In genomic region chr2:63789318-63790051, GRCh38 we compare ENCODE assay signal across 20 cellular contexts. TPM values are rescaled to one million over a fixed set of nuclear protein-coding genes. Genes with fewer than 3 reads are reported as not detected.
DNase-seq lines count a peak whose midpoint lies in the region; ATAC-seq and TF ChIP-seq lines count a peak whose summit lies in the region.
"Had no signal": no experiment of that assay in that cellular context is flagged by ENCODE, and none has a peak within 500 bp of the region (broad histone marks: within the 10 kb centered on the region; RNA-seq: fewer than 3 reads in every experiment).

No MANE protein-coding gene starts in this region.

- H3K27me3 Mint-ChIP-seq in GM23338 (ENCODE audit: insufficient read depth, low read depth, poor library complexity): peaks cover 1% of the 10 kb centered on the region
- H3K27me3 Mint-ChIP-seq in WTC11 (ENCODE audit: low read depth): no peaks in the 10 kb centered on the region; the same call in 1 of the 2 replicates

- ATAC-seq in GM23338 (peak; percentile 78), WTC11 (peak; percentile 65)

- peaks cover 5% of the 10 kb centered on the region; the same call in 2 of the 3 replicates for H3K36me3 Mint-ChIP-seq in GM23338 (ENCODE audit: low read depth)
- H3K36me3 Mint-ChIP-seq in WTC11: no peaks in the 10 kb centered on the region

- H3K27ac Mint-ChIP-seq in GM23338 (peak overlapping the region; percentile 77), WTC11 (no peak overlapping the region; the same call in 1 of the 2 replicates)
- H3K27ac Mint-ChIP-seq: activated T-helper 2 cell treated with anti-CD3 and anti-CD28 coated beads, Interferon-gamma antibody, Interleukin-2, Interleukin-4, amounts not matched to agents 10 μg/mL and 5 μg/mL and 100 μg/mL, durations not matched to agents 14 hours and 24 hours and 36 hours had no signal

- H3K36me3 ChIP-seq in GM23338 (ENCODE audit: insufficient read depth): no peaks in the 10 kb centered on the region
- peaks cover 0 to 3% (median 0%) of the 10 kb centered on the region in 5 donors for H3K36me3 ChIP-seq in subcutaneous abdominal adipose tissue (ENCODE audit: control insufficient read depth in 5 of 5, insufficient read depth in 5 of 5, low read length in 5 of 5)
- H3K36me3 ChIP-seq: heart right ventricle, sigmoid colon, transverse colon, WERI-Rb-1 had no signal

- no peak overlapping the region for H3K4me2 ChIP-seq in GM23338

- 0 out of 2 replicates have a peak, but pooled peaks cover 3% of the 10 kb centered on the region for H3K9me2 ChIP-seq in GM23338 (ENCODE audit: insufficient read depth)

- H3K9me3 Mint-ChIP-seq in GM23338 (no peaks in the 10 kb centered on the region), WTC11 (peaks cover 7% of the 10 kb centered on the region; the same call in 1 of the 2 replicates)
- H3K9me3 Mint-ChIP-seq: activated T-helper 2 cell treated with anti-CD3 and anti-CD28 coated beads, Interferon-gamma antibody, Interleukin-2, Interleukin-4, amounts not matched to agents 10 μg/mL and 5 μg/mL and 100 μg/mL, durations not matched to agents 14 hours and 24 hours and 36 hours had no signal

- H3F3A ChIP-seq in GM23338 (replicated peaks; ENCODE audit: low read depth): no peaks in the 10 kb centered on the region

- POLR2A ChIA-PET in WTC11 (lab: Charles Lee): no interaction called here

- H3K4me1 ChIP-seq in GM23338 (ENCODE audit: insufficient read depth) (peaks cover 23% of the 10 kb centered on the region), subcutaneous abdominal adipose tissue (ENCODE audit: control insufficient read depth in 5 of 5, insufficient read depth in 5 of 5, low read length in 5 of 5) (peaks cover 0 to 35% (median 11%) of the 10 kb centered on the region in 5 donors)

- no peak overlapping the region for H2AFZ ChIP-seq in GM23338

- H3K27me3 ChIP-seq in GM23338 (ENCODE audit: insufficient read depth): no peaks in the 10 kb centered on the region
- H3K27me3 ChIP-seq in subcutaneous abdominal adipose tissue (ENCODE audit: control insufficient read depth in 5 of 5, insufficient read depth in 4 of 5, low read length in 5 of 5): no peaks in the 10 kb centered on the region
- H3K27me3 ChIP-seq: heart right ventricle, sigmoid colon, transverse colon had no signal

- no peaks in the 10 kb centered on the region for H3K9me3 ChIP-seq in subcutaneous abdominal adipose tissue (ENCODE audit: control insufficient read depth in 5 of 5, low read length in 5 of 5)
- H3K9me3 ChIP-seq: heart right ventricle, sigmoid colon, transverse colon had no signal

- no peak for TF ChIP-seq CTCF in GM23338 (conservative IDR thresholded peaks at IDR 0.05; ENCODE audit: low read depth in 2 of 2)
- no peak for TF ChIP-seq CTCF in WTC11 (IDR thresholded peaks at IDR 0.05)
- peak; percentile 20 for TF ChIP-seq CTCF in fibroblast of the aortic adventitia (IDR thresholded peaks at IDR 0.05; ENCODE audit: insufficient read depth, low read length)

- CTCF ChIA-PET in WTC11 (lab: Charles Lee): no interaction called here

- H3K9ac ChIP-seq in subcutaneous abdominal adipose tissue (ENCODE audit: low read length in 5 of 5): peak overlapping the region in 3 of 5 donors; percentile 7 to 60 (median 56)

- H4K20me1 ChIP-seq in GM23338 (replicated peaks; ENCODE audit: insufficient read depth): no peaks in the 10 kb centered on the region

- H3K27ac ChIP-seq in GM23338 (ENCODE audit: low read depth) (no peak overlapping the region), subcutaneous abdominal adipose tissue (ENCODE audit: low read depth, low read length) (peak overlapping the region; percentile 81)
- H3K27ac ChIP-seq: C4-2B, transverse colon, WERI-Rb-1 had no signal

- DNase-seq in GM23338 (ENCODE audit: low spot score): no peak
- DNase-seq in WTC11 (ENCODE audit: low spot score): no peak
- peak; percentile 84 for DNase-seq in fibroblast of the aortic adventitia (ENCODE audit: low read depth)
- no peak for DNase-seq in NCI-H2107 (lab: John Stamatoyannopoulos, UW)
- no peak for DNase-seq in SHP77 (lab: John Stamatoyannopoulos, UW)
- no peak for DNase-seq in stimulated activated CD4-positive, alpha-beta T cell treated with anti-CD3 and anti-CD28 coated beads, Interleukin-4, amount 100 ng/mL, for 1 hour
- DNase-seq: dermis blood vessel endothelial cell; heart right ventricle; KBM-7; midbrain; NCI-H1092; NCI-H82; RPMI8226; sigmoid colon; stimulated activated CD4-positive, alpha-beta T cell treated with anti-CD3 and anti-CD28 coated beads, Interleukin-4, amount 100 ng/mL, for 4 hours; transverse colon; WERI-Rb-1 had no signal

- H3K4me3 Mint-ChIP-seq in GM23338 (no peak overlapping the region), WTC11 (no peak overlapping the region)

- no peaks in the 10 kb centered on the region for H3K79me2 ChIP-seq in GM23338 (replicated peaks; ENCODE audit: insufficient read depth)

- H3K4me1 Mint-ChIP-seq in GM23338 (peaks cover 30% of the 10 kb centered on the region), WTC11 (peaks cover 26% of the 10 kb centered on the region)

- H3K4me3 ChIP-seq in GM23338 (no peak overlapping the region), fibroblast of the aortic adventitia (ENCODE audit: low read depth, low read length) (peak overlapping the region; percentile 26), subcutaneous abdominal adipose tissue (ENCODE audit: low read depth in 1 of 5, low read length in 5 of 5) (no peak overlapping the region)
- H3K4me3 ChIP-seq: heart right ventricle, sigmoid colon, transverse colon had no signal

TF ChIP-seq in GM23338, 12 proteins besides CTCF, POLR2A, EP300 and RAD21 (continues in another document):
- TF ChIP-seq ZNF114 (CRISPR knock-in tag; IDR thresholded peaks at IDR 0.05) (no peak), CREB1 (CRISPR knock-in tag; IDR thresholded peaks at IDR 0.05; ENCODE audit: low read depth) (no peak), NANOG (IDR thresholded peaks at IDR 0.05; ENCODE audit: borderline replicate concordance) (no peak), POLR2AphosphoS5 (IDR thresholded peaks at IDR 0.05; ENCODE audit: low read depth) (no peak), JUNB (IDR thresholded peaks at IDR 0.05; ENCODE audit: unreplicated experiment) (no peak), REST (IDR thresholded peaks at IDR 0.05; ENCODE audit: unreplicated experiment) (no peak)

TF ChIP-seq in WTC11, 78 proteins besides CTCF, POLR2A, EP300 and RAD21:
- TF ChIP-seq ZMAT4 (CRISPR knock-in tag; IDR thresholded peaks at IDR 0.05) (no peak), FOXP4 (CRISPR knock-in tag; IDR thresholded peaks at IDR 0.05) (no peak), GRHL2 (CRISPR knock-in tag; IDR thresholded peaks at IDR 0.05; ENCODE audit: insufficient replicate concordance, severe bottlenecking) (no peak), ETV6 (CRISPR knock-in tag; IDR thresholded peaks at IDR 0.05) (no peak), ERG (CRISPR knock-in tag; IDR thresholded peaks at IDR 0.05) (no peak), ZBTB21 (CRISPR knock-in tag; IDR thresholded peaks at IDR 0.05; ENCODE audit: borderline replicate concordance) (no peak), SOX15 (CRISPR knock-in tag; IDR thresholded peaks at IDR 0.05) (no peak)

RNA-seq across cellular contexts. Expression of gene UGP2, which starts 52.2 kb away (rescaled TPM):
- 742 and 744 TPM in 2 replicates for total RNA-seq in GM23338 (2014; rRNA removed; shearing (Covaris generic))
- polyA plus RNA-seq in GM23338 (2016; fragmentation: Nextera tagmentation; extraction: Ambion mirVana): 906 and 943 TPM in 2 replicates
- total RNA-seq in WTC11 (2021): 543 to 626 TPM (median 606 TPM) in 3 replicates
- 119 and 129 TPM in 2 replicates for total RNA-seq in fibroblast of the aortic adventitia (ENCODE audit: low replicate concordance)
